In genomic region chr9:68751556-68751955, GRCh38 we compare ENCODE assay signal across 16 cellular contexts. TPM values are rescaled to one million over a fixed set of nuclear protein-coding genes. Genes with fewer than 3 reads are reported as not detected.
DNase-seq lines count a peak whose midpoint lies in the region; ATAC-seq and TF ChIP-seq lines count a peak whose summit lies in the region.
"Had no signal": no experiment of that assay in that cellular context is flagged by ENCODE, and none has a peak within 500 bp of the region (broad histone marks: within the 10 kb centered on the region; RNA-seq: fewer than 3 reads in every experiment).

No MANE protein-coding gene starts in this region.

- no peak overlapping the region for H3K4me3 Mint-ChIP-seq in memory B cell
- H3K4me3 Mint-ChIP-seq: CD4-positive, CD25-positive, alpha-beta regulatory T cell had no signal

- no peaks in the 10 kb centered on the region for H3K4me1 ChIP-seq in adipocyte (ENCODE audit: control insufficient read depth, insufficient read depth, low read length)
- peaks cover 4 to 15% (median 6%) of the 10 kb centered on the region in 4 donors for H3K4me1 ChIP-seq in stomach

- H3K27me3 ChIP-seq in adipocyte (replicated peaks; ENCODE audit: control insufficient read depth, insufficient read depth, low read length) (peaks cover 2% of the 10 kb centered on the region), stomach (no peaks in the 10 kb centered on the region)
- H3K27me3 ChIP-seq: BLaER1 treated with 17β-estradiol and CSF1 and Interleukin-3, amounts not matched to agents 10 nM and 100 nM had no signal

- no peaks in the 10 kb centered on the region for H3K9me3 Mint-ChIP-seq in memory B cell
- H3K9me3 Mint-ChIP-seq: CD4-positive, CD25-positive, alpha-beta regulatory T cell had no signal

- ATAC-seq in memory B cell (ENCODE audit: low read depth): no peak

- no peaks in the 10 kb centered on the region for H3K27me3 Mint-ChIP-seq in memory B cell

- TF ChIP-seq CTCF in stomach (IDR thresholded peaks at IDR 0.05): no peak

- no peak overlapping the region for H3K9ac ChIP-seq in adipocyte (ENCODE audit: low read length)
- H3K9ac ChIP-seq: BLaER1 treated with 17β-estradiol and CSF1 and Interleukin-3, amounts not matched to agents 10 nM and 100 nM had no signal

- H3K4me3 ChIP-seq in adipocyte (ENCODE audit: low read length) (no peak overlapping the region), stomach (no peak overlapping the region)
- H3K4me3 ChIP-seq: BLaER1 treated with 17β-estradiol and CSF1 and Interleukin-3, amounts not matched to agents 10 nM and 100 nM had no signal

- H3K36me3 ChIP-seq in adipocyte (ENCODE audit: control insufficient read depth, insufficient read depth, low read length, severe bottlenecking) (no peaks in the 10 kb centered on the region), stomach (no peaks in the 10 kb centered on the region)
- H3K36me3 ChIP-seq: BLaER1 treated with 17β-estradiol and CSF1 and Interleukin-3, amounts not matched to agents 10 nM and 100 nM had no signal

- no peak for TF ChIP-seq POLR2A in stomach (IDR thresholded peaks at IDR 0.05)

- H3K27ac ChIP-seq in stomach: no peak overlapping the region
- H3K27ac ChIP-seq: 22Rv1; BLaER1 treated with 17β-estradiol and CSF1 and Interleukin-3, amounts not matched to agents 10 nM and 100 nM; HL-60 had no signal

- no peak for TF ChIP-seq EP300 in stomach (IDR thresholded peaks at IDR 0.05)

- peak overlapping the region; percentile 56 for H3K27ac Mint-ChIP-seq in memory B cell

- no peaks in the 10 kb centered on the region for H3K9me3 ChIP-seq in adipocyte (ENCODE audit: control insufficient read depth, low read length)
- no peaks in the 10 kb centered on the region for H3K9me3 ChIP-seq in stomach
- H3K9me3 ChIP-seq: BLaER1 treated with 17β-estradiol and CSF1 and Interleukin-3, amounts not matched to agents 10 nM and 100 nM had no signal

- DNase-seq in AG08395 (ENCODE audit: low spot score) (peak; percentile 6), adipocyte (ENCODE audit: low read depth) (peak; percentile 52), fibroblast of peridontal ligament (ENCODE audit: extremely low read depth) (peak; percentile 74), memory B cell (ENCODE audit: low spot score in 2 of 2) (no peak), SIG-M5 (lab: John Stamatoyannopoulos, UW) (no peak), epidermal melanocyte (ENCODE audit: insufficient read length, low spot score) (no peak), stomach (no peak)
- DNase-seq: CD4-positive, CD25-positive, alpha-beta regulatory T cell; DMS53; GF-D8; HCEC 1CT had no signal

- H3K4me1 Mint-ChIP-seq in memory B cell: peaks cover 21% of the 10 kb centered on the region
- H3K4me1 Mint-ChIP-seq: CD4-positive, CD25-positive, alpha-beta regulatory T cell had no signal

- intact Hi-C loops in stomach (cut with DNase I; ENCODE audit: low total_unique reads): no loop called here

- peaks cover 10% of the 10 kb centered on the region for H3K36me3 Mint-ChIP-seq in memory B cell
- H3K36me3 Mint-ChIP-seq: CD4-positive, CD25-positive, alpha-beta regulatory T cell had no signal

RNA-seq across cellular contexts. Expression of gene PIP5K1B, which starts 46.5 kb away (rescaled TPM):
- total RNA-seq in stomach: 10 to 100 TPM in 4 of 5 donors, 1 to 10 TPM in 1; 2.3 to 33.8 (median 20.1) TPM
- 10 to 100 TPM in 1 of 3 donors, 1 to 10 TPM in 2; 3.2 to 27.2 (median 8.0) TPM for polyA plus RNA-seq in stomach
- total RNA-seq: A673, H4 had no signal

Comparison
In these comparisons a context has a peak if more than half of its experiments do, and no peak if none do; other contexts are left out.
1. DNase-seq: peak in AG08395 (single experiment), adipocyte (single experiment) and fibroblast of peridontal ligament (single experiment); none in memory B cell (0 of 2), SIG-M5 (single experiment), epidermal melanocyte (single experiment) and stomach (single experiment).